ENCODE assay signal across 1 cellular context in genomic region chr5:58072202-58072791, GRCh38.
A peak's percentile ranks its signal among the peaks of the same experiment; 100 is the strongest.
TF ChIP-seq lines count a peak whose summit lies in the region.

No MANE protein-coding gene starts in this region.

TF ChIP-seq in K562, 482 proteins besides CTCF, POLR2A, EP300 and RAD21 (continued from another document):
- TF ChIP-seq, protein P1, sequence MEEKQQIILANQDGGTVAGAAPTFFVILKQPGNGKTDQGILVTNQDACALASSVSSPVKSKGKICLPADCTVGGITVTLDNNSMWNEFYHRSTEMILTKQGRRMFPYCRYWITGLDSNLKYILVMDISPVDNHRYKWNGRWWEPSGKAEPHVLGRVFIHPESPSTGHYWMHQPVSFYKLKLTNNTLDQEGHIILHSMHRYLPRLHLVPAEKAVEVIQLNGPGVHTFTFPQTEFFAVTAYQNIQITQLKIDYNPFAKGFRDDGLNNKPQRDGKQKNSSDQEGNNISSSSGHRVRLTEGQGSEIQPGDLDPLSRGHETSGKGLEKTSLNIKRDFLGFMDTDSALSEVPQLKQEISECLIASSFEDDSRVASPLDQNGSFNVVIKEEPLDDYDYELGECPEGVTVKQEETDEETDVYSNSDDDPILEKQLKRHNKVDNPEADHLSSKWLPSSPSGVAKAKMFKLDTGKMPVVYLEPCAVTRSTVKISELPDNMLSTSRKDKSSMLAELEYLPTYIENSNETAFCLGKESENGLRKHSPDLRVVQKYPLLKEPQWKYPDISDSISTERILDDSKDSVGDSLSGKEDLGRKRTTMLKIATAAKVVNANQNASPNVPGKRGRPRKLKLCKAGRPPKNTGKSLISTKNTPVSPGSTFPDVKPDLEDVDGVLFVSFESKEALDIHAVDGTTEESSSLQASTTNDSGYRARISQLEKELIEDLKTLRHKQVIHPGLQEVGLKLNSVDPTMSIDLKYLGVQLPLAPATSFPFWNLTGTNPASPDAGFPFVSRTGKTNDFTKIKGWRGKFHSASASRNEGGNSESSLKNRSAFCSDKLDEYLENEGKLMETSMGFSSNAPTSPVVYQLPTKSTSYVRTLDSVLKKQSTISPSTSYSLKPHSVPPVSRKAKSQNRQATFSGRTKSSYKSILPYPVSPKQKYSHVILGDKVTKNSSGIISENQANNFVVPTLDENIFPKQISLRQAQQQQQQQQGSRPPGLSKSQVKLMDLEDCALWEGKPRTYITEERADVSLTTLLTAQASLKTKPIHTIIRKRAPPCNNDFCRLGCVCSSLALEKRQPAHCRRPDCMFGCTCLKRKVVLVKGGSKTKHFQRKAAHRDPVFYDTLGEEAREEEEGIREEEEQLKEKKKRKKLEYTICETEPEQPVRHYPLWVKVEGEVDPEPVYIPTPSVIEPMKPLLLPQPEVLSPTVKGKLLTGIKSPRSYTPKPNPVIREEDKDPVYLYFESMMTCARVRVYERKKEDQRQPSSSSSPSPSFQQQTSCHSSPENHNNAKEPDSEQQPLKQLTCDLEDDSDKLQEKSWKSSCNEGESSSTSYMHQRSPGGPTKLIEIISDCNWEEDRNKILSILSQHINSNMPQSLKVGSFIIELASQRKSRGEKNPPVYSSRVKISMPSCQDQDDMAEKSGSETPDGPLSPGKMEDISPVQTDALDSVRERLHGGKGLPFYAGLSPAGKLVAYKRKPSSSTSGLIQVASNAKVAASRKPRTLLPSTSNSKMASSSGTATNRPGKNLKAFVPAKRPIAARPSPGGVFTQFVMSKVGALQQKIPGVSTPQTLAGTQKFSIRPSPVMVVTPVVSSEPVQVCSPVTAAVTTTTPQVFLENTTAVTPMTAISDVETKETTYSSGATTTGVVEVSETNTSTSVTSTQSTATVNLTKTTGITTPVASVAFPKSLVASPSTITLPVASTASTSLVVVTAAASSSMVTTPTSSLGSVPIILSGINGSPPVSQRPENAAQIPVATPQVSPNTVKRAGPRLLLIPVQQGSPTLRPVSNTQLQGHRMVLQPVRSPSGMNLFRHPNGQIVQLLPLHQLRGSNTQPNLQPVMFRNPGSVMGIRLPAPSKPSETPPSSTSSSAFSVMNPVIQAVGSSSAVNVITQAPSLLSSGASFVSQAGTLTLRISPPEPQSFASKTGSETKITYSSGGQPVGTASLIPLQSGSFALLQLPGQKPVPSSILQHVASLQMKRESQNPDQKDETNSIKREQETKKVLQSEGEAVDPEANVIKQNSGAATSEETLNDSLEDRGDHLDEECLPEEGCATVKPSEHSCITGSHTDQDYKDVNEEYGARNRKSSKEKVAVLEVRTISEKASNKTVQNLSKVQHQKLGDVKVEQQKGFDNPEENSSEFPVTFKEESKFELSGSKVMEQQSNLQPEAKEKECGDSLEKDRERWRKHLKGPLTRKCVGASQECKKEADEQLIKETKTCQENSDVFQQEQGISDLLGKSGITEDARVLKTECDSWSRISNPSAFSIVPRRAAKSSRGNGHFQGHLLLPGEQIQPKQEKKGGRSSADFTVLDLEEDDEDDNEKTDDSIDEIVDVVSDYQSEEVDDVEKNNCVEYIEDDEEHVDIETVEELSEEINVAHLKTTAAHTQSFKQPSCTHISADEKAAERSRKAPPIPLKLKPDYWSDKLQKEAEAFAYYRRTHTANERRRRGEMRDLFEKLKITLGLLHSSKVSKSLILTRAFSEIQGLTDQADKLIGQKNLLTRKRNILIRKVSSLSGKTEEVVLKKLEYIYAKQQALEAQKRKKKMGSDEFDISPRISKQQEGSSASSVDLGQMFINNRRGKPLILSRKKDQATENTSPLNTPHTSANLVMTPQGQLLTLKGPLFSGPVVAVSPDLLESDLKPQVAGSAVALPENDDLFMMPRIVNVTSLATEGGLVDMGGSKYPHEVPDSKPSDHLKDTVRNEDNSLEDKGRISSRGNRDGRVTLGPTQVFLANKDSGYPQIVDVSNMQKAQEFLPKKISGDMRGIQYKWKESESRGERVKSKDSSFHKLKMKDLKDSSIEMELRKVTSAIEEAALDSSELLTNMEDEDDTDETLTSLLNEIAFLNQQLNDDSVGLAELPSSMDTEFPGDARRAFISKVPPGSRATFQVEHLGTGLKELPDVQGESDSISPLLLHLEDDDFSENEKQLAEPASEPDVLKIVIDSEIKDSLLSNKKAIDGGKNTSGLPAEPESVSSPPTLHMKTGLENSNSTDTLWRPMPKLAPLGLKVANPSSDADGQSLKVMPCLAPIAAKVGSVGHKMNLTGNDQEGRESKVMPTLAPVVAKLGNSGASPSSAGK (IDR thresholded peaks at IDR 0.05) = peak; percentile 15; the same call in 1 of the 2 replicates
- TF ChIP-seq NFYB (IDR thresholded peaks at IDR 0.05; ENCODE audit: extremely low read depth, insufficient read length) (no peak), HMG20A (CRISPR knock-in tag; conservative IDR thresholded peaks at IDR 0.05) (no peak)
TF ChIP-seq in K562: peak in this region for 2.
